ENCODE assay signal across 1 cellular context in genomic region chr19:31962565-31962996, GRCh38.
TF ChIP-seq lines count a peak whose summit lies in the region.

No MANE protein-coding gene starts in this region.

TF ChIP-seq in HepG2, 621 proteins besides CTCF, POLR2A, EP300 and RAD21 (continued from another document):
- TF ChIP-seq CSRNP1 (CRISPR knock-in tag; IDR thresholded peaks at IDR 0.05) (no peak), ZMYM4 (CRISPR knock-in tag; IDR thresholded peaks at IDR 0.05) (peak; percentile 66; the same call in 1 of the 2 replicates), ZSCAN9 (CRISPR knock-in tag; IDR thresholded peaks at IDR 0.05; ENCODE audit: borderline replicate concordance) (no peak), ZBTB14 (CRISPR knock-in tag; IDR thresholded peaks at IDR 0.05) (no peak), ZNF331 (CRISPR knock-in tag; IDR thresholded peaks at IDR 0.05) (0 out of 2 replicates have a peak, but pooled peaks have one; percentile 21), ZBTB7A (CRISPR knock-in tag; IDR thresholded peaks at IDR 0.05) (no peak), PHF8 (CRISPR knock-in tag; IDR thresholded peaks at IDR 0.05) (no peak), NFIC (IDR thresholded peaks at IDR 0.05; ENCODE audit: low read length) (0 out of 2 replicates have a peak, but pooled peaks have one; percentile 30), ETV5 (CRISPR knock-in tag; IDR thresholded peaks at IDR 0.05; ENCODE audit: borderline replicate concordance) (peak; percentile 79), LCORL (IDR thresholded peaks at IDR 0.05) (no peak), LCORL (CRISPR knock-in tag; IDR thresholded peaks at IDR 0.05) (peak; percentile 62; the same call in 1 of the 2 replicates), TCF12 (IDR thresholded peaks at IDR 0.05) (no peak), TCF12 (CRISPR knock-in tag; IDR thresholded peaks at IDR 0.05) (no peak), KDM5A (IDR thresholded peaks at IDR 0.05; ENCODE audit: borderline replicate concordance, low read length) (no peak), TRAFD1 (CRISPR knock-in tag; IDR thresholded peaks at IDR 0.05; ENCODE audit: borderline replicate concordance) (no peak), NCOR1 (IDR thresholded peaks at IDR 0.05; ENCODE audit: borderline replicate concordance, low read length) (peak; percentile 44; the same call in 1 of the 2 replicates), ZNF841 (CRISPR knock-in tag; IDR thresholded peaks at IDR 0.05; ENCODE audit: borderline replicate concordance) (no peak), KLF12 (CRISPR knock-in tag; IDR thresholded peaks at IDR 0.05; ENCODE audit: borderline replicate concordance) (no peak), ARHGAP35 (CRISPR knock-in tag; IDR thresholded peaks at IDR 0.05; ENCODE audit: borderline replicate concordance) (no peak), PHF20 (CRISPR knock-in tag; IDR thresholded peaks at IDR 0.05) (no peak), TFDP1 (CRISPR knock-in tag; IDR thresholded peaks at IDR 0.05; ENCODE audit: borderline replicate concordance) (no peak)
